ENCODE assay signal across 1 cellular context in genomic region chr12:130839770-130840355, GRCh38.
TF ChIP-seq lines count a peak whose summit lies in the region.

No MANE protein-coding gene starts in this region.

TF ChIP-seq in K562, 482 proteins besides CTCF, POLR2A, EP300 and RAD21 (continued from another document and continues in another):
- TF ChIP-seq ZHX1 (conservative IDR thresholded peaks at IDR 0.05; ENCODE audit: low read length) = no peak
- TF ChIP-seq ETV5 (CRISPR knock-in tag; IDR thresholded peaks at IDR 0.05; ENCODE audit: low read depth) = no peak
- no peak for TF ChIP-seq PRDM10 (IDR thresholded peaks at IDR 0.05; ENCODE audit: partially characterized antibody)
- TF ChIP-seq CTCFL (IDR thresholded peaks at IDR 0.05; ENCODE audit: borderline replicate concordance, insufficient read depth, low read depth, low read length, poor library complexity, severe bottlenecking) = no peak
- no peak for TF ChIP-seq CCNT2 (IDR thresholded peaks at IDR 0.05; ENCODE audit: borderline replicate concordance, extremely low read depth, insufficient read length, low read depth, low read length)
- no peak for TF ChIP-seq CHAMP1 (IDR thresholded peaks at IDR 0.05)
- TF ChIP-seq NR2C2 (CRISPR knock-in tag; IDR thresholded peaks at IDR 0.05) = no peak
- TF ChIP-seq NR2C2 (tag; IDR thresholded peaks at IDR 0.05) = no peak
- no peak for TF ChIP-seq E2F1 (CRISPR knock-in tag; IDR thresholded peaks at IDR 0.05)
- TF ChIP-seq NFE2 (IDR thresholded peaks at IDR 0.05; ENCODE audit: low read depth) = 0 out of 2 replicates have a peak, but pooled peaks have one; percentile 0
- no peak for TF ChIP-seq JUND (IDR thresholded peaks at IDR 0.05; ENCODE audit: borderline replicate concordance, low read depth, low read length)
- no peak for TF ChIP-seq JUND (tag; IDR thresholded peaks at IDR 0.05; ENCODE audit: borderline replicate concordance, low read depth, low read length)
- peak in 1 of 3 experiments; percentile 2 for TF ChIP-seq YY1 (IDR thresholded peaks at IDR 0.05; ENCODE audit: borderline replicate concordance in 1 of 3, control insufficient read depth in 1 of 3, extremely low read depth in 1 of 3, insufficient read depth in 3 of 3, insufficient read length in 1 of 3, insufficient replicate concordance in 2 of 3, low read depth in 1 of 3, low read length in 2 of 3)
- TF ChIP-seq MLLT1 (IDR thresholded peaks at IDR 0.05) = 0 out of 4 replicates have a peak, but pooled peaks of 1 of the 2 experiments have one; percentile 70
- TF ChIP-seq ZNF592 (IDR thresholded peaks at IDR 0.05) = no peak
- no peak for TF ChIP-seq ZNF407 (IDR thresholded peaks at IDR 0.05; ENCODE audit: low read depth)
- TF ChIP-seq TBL1XR1 (IDR thresholded peaks at IDR 0.05; ENCODE audit: low read length in 2 of 2) = no peak
